In genomic region chr7:2651847-2652735, GRCh38 we compare ENCODE assay signal across 20 cellular contexts. TPM values are rescaled to one million over a fixed set of nuclear protein-coding genes. Genes with fewer than 3 reads are reported as not detected.
"Had no signal": no experiment of that assay in that cellular context is flagged by ENCODE, and none has a peak within 500 bp of the region (broad histone marks: within the 10 kb centered on the region; RNA-seq: fewer than 3 reads in every experiment).

No MANE protein-coding gene starts in this region.

- H3K4me1 ChIP-seq: body of pancreas, upper lobe of left lung had no signal

- H3K27me3 ChIP-seq: body of pancreas, upper lobe of left lung had no signal

- ATAC-seq: activated CD4-positive, CD25-positive, alpha-beta regulatory T cell treated with anti-CD3 and anti-CD28 coated beads, Interleukin-2, amount 50 U/mL, for 24 hours; activated CD8-positive, alpha-beta memory T cell treated with anti-CD3 and anti-CD28 coated beads, Interleukin-2, amount 10 ng/mL, durations not matched to agents 7 days and 5 days; activated naive CD4-positive, alpha-beta T cell treated with anti-CD3 and anti-CD28 coated beads, Interleukin-2, amount 50 U/mL, for 72 hours; body of pancreas; effector memory CD8-positive, alpha-beta T cell; esophagus mucosa; left cardiac atrium had no signal

- H3K4me3 ChIP-seq: body of pancreas, lung, upper lobe of left lung had no signal

- H3K27ac Mint-ChIP-seq: activated CD8-positive, alpha-beta memory T cell treated with anti-CD3 and anti-CD28 coated beads, Interleukin-2, amount 10 ng/mL, durations not matched to agents 7 days and 5 days; activated T-cell treated with anti-CD3 and anti-CD28 coated beads, Interleukin-2, amount 50 U/mL, for 24 hours; immature natural killer cell had no signal

- DNase-seq: activated CD4-positive, alpha-beta T cell treated with anti-CD3 and anti-CD28 coated beads, Interleukin-2, amount 50 U/mL, for 48 hours; activated CD8-positive, alpha-beta memory T cell treated with anti-CD3 and anti-CD28 coated beads, Interleukin-2, amount 10 ng/mL, durations not matched to agents 7 days and 5 days; activated effector memory CD4-positive, alpha-beta T cell treated with Interleukin-2 at 50 U/mL for 16 hours; activated T-cell treated with anti-CD3 and anti-CD28 coated beads, Interleukin-2, amount 50 U/mL, for 24 hours; amniotic stem cell; body of pancreas; effector memory CD8-positive, alpha-beta T cell; left cardiac atrium; midbrain; naive B cell; stimulated activated naive CD4-positive, alpha-beta T cell; T-helper 2 cell had no signal

- H3K4me3 Mint-ChIP-seq: activated CD8-positive, alpha-beta memory T cell treated with anti-CD3 and anti-CD28 coated beads, Interleukin-2, amount 10 ng/mL, durations not matched to agents 7 days and 5 days; activated T-cell treated with anti-CD3 and anti-CD28 coated beads, Interleukin-2, amount 50 U/mL, for 24 hours; central memory CD8-positive, alpha-beta T cell; effector memory CD8-positive, alpha-beta T cell; immature natural killer cell; naive B cell had no signal

- H3K9me3 Mint-ChIP-seq: activated naive CD4-positive, alpha-beta T cell treated with anti-CD3 and anti-CD28 coated beads, Interleukin-2, amount 50 U/mL, for 72 hours; activated T-cell treated with anti-CD3 and anti-CD28 coated beads, Interleukin-2, amount 50 U/mL, for 24 hours; central memory CD8-positive, alpha-beta T cell; effector memory CD8-positive, alpha-beta T cell; immature natural killer cell; naive B cell had no signal

- H3K4me1 Mint-ChIP-seq: central memory CD8-positive, alpha-beta T cell had no signal

- H3K27me3 Mint-ChIP-seq: activated CD8-positive, alpha-beta memory T cell treated with anti-CD3 and anti-CD28 coated beads, Interleukin-2, amount 10 ng/mL, durations not matched to agents 7 days and 5 days; activated T-cell treated with anti-CD3 and anti-CD28 coated beads, Interleukin-2, amount 50 U/mL, for 24 hours; central memory CD8-positive, alpha-beta T cell; effector memory CD8-positive, alpha-beta T cell; naive B cell; progenitor cell of endocrine pancreas had no signal

- H3K27ac ChIP-seq: body of pancreas, upper lobe of left lung had no signal

- H3K36me3 Mint-ChIP-seq: activated CD8-positive, alpha-beta memory T cell treated with anti-CD3 and anti-CD28 coated beads, Interleukin-2, amount 10 ng/mL, durations not matched to agents 7 days and 5 days; activated naive CD4-positive, alpha-beta T cell treated with anti-CD3 and anti-CD28 coated beads, Interleukin-2, amount 50 U/mL, for 72 hours had no signal

- H3K9me3 ChIP-seq: body of pancreas, upper lobe of left lung had no signal

RNA-seq across cellular contexts. Expression of gene AMZ1, which starts 35.9 kb away (rescaled TPM):
- total RNA-seq: body of pancreas had no signal
